In genomic region chr3:105853801-105854432, GRCh38 we compare ENCODE assay signal across 10 cellular contexts. TPM values are rescaled to one million over a fixed set of nuclear protein-coding genes. Genes with fewer than 3 reads are reported as not detected.
DNase-seq lines count a peak whose midpoint lies in the region; ATAC-seq and TF ChIP-seq lines count a peak whose summit lies in the region.
"Had no signal": no experiment of that assay in that cellular context is flagged by ENCODE, and none has a peak within 500 bp of the region (broad histone marks: within the 10 kb centered on the region; RNA-seq: fewer than 3 reads in every experiment).

No MANE protein-coding gene starts in this region.

- no peak overlapping the region for H3K4me2 ChIP-seq in hepatocyte

- peaks cover 5 to 16% of the 10 kb centered on the region in 2 donors for H3K36me3 Mint-ChIP-seq in naive B cell

- intact Hi-C loops in sciatic nerve (cut with DNase I), result no loop called here

- peaks cover 70% of the 10 kb centered on the region for H3K79me2 ChIP-seq in hepatocyte

- no peak for TF ChIP-seq CTCF in hepatocyte (IDR thresholded peaks at IDR 0.05; ENCODE audit: poor library complexity)

- no peaks in the 10 kb centered on the region for H3K4me1 ChIP-seq in hepatocyte (ENCODE audit: insufficient read depth)

- peaks cover 11% of the 10 kb centered on the region for H4K20me1 ChIP-seq in hepatocyte (ENCODE audit: insufficient read depth, poor library complexity, severe bottlenecking)

- H3K27me3 ChIP-seq in hepatocyte, result no peaks in the 10 kb centered on the region

- 98% methylated on average over 7 of the region's 7 CpGs for WGBS in hepatocyte (ENCODE audit: low lambda C conversion rate, missing lambda C conversion rate)

- no peaks in the 10 kb centered on the region for H3K27me3 Mint-ChIP-seq in naive B cell

- DNase-seq in naive B cell (peak; percentile 89), hepatocyte (ENCODE audit: low spot score) (no peak), AG08395 (ENCODE audit: low spot score) (no peak), SKM-1 (lab: John Stamatoyannopoulos, UW; ENCODE audit: unreplicated experiment) (no peak), sciatic nerve (ENCODE audit: low spot score) (no peak)
- DNase-seq: activated CD8-positive, alpha-beta memory T cell treated with anti-CD3 and anti-CD28 coated beads, Interleukin-2, amount 50 U/mL, for 48 hours had no signal

- ATAC-seq in GM18868 (IDR thresholded peaks at IDR 0.05; ENCODE audit: unreplicated experiment) (peak; percentile 99), GM21723 (IDR thresholded peaks at IDR 0.05; ENCODE audit: unreplicated experiment) (peak; percentile 92), HG03457 (IDR thresholded peaks at IDR 0.05; ENCODE audit: unreplicated experiment) (peak; percentile 97), naive B cell (ENCODE audit: low read depth in 2 of 2) (peak; percentile 97 to 98), sciatic nerve (no peak)

- peaks cover 37 to 52% (median 44%) of the 10 kb centered on the region in 3 donors for H3K4me1 Mint-ChIP-seq in naive B cell

- no peak overlapping the region for H3K27ac ChIP-seq in hepatocyte
- H3K27ac ChIP-seq: RWPE1 had no signal

- peaks cover 5% of the 10 kb centered on the region for H3K36me3 ChIP-seq in hepatocyte (replicated peaks; ENCODE audit: insufficient read depth, low read depth)

- H2AFZ ChIP-seq in hepatocyte, result no peak overlapping the region

- no peaks in the 10 kb centered on the region for H3K9me2 ChIP-seq in hepatocyte (replicated peaks; ENCODE audit: insufficient read depth)

- H3K27ac Mint-ChIP-seq in naive B cell, result peak overlapping the region; percentile 96 to 99 (median 98)

- no peaks in the 10 kb centered on the region for H3K9me3 ChIP-seq in hepatocyte (ENCODE audit: low read depth)

- no peaks in the 10 kb centered on the region for H3K9me3 Mint-ChIP-seq in naive B cell

- no peak overlapping the region for H3K4me3 ChIP-seq in hepatocyte

- peak overlapping the region; percentile 2 to 80 (median 57) for H3K4me3 Mint-ChIP-seq in naive B cell

RNA-seq across cellular contexts. Expression of gene CBLB, which starts 14.9 kb away (rescaled TPM):
- 10 to 100 TPM; 20.0 to 33.3 (median 26.7) TPM for polyA plus RNA-seq in naive B cell (ENCODE audit: low read depth in 6 of 6)
- total RNA-seq in hepatocyte, result 29.2 and 56.0 TPM in 2 replicates
- polyA plus RNA-seq in hepatocyte, result 21.3 and 22.6 TPM in 2 replicates
- 140 TPM for total RNA-seq in sciatic nerve
